ENCODE assay signal across 23 cellular contexts in genomic region chr5:62002436-62002835, GRCh38.
A peak's percentile ranks its signal among the peaks of the same experiment; 100 is the strongest.
DNase-seq lines count a peak whose midpoint lies in the region; ATAC-seq, FAIRE-seq and TF ChIP-seq lines count a peak whose summit lies in the region.
"Had no signal": no experiment of that assay in that cellular context is flagged by ENCODE, and none has a peak within 500 bp of the region (broad histone marks: within the 10 kb centered on the region; RNA-seq: fewer than 3 reads in every experiment).

No MANE protein-coding gene starts in this region.

- ATAC-seq in GM23338 = no peak
- ATAC-seq in RWPE2 (ENCODE audit: low read depth) = no peak
- no peak for ATAC-seq in activated T-cell treated with anti-CD3 and anti-CD28 coated beads, Interleukin-2, amount 50 U/mL, for 72 hours (replicated peaks in 1 of 2)
- no peak for ATAC-seq in GM21447 (IDR thresholded peaks at IDR 0.05; ENCODE audit: unreplicated experiment)
- ATAC-seq: A549, GM12878, HCT116 had no signal

- TF ChIP-seq CTCF in Calu3 (IDR thresholded peaks at IDR 0.05; ENCODE audit: unreplicated experiment) (no peak), GM23338 (conservative IDR thresholded peaks at IDR 0.05; ENCODE audit: low read depth in 2 of 2) (no peak), RWPE2 (IDR thresholded peaks at IDR 0.05; ENCODE audit: poor library complexity, severe bottlenecking) (no peak)

- H2AFZ ChIP-seq in GM23338 = peak overlapping the region; percentile 78; the same call in 1 of the 2 replicates

- H3K56ac ChIP-seq in mesendoderm (ENCODE audit: low read length) = no peak overlapping the region

- no peak overlapping the region for H2BK5ac ChIP-seq in mesendoderm (ENCODE audit: low read length)

- H3K27ac Mint-ChIP-seq in Calu3 (ENCODE audit: unreplicated experiment) (peak overlapping the region; percentile 19), GM23338 (no peak overlapping the region)
- no peak overlapping the region for H3K27ac Mint-ChIP-seq in activated T-cell treated with anti-CD3 and anti-CD28 coated beads, Interleukin-2, amount 50 U/mL, for 72 hours
- H3K27ac Mint-ChIP-seq: CD4-positive, alpha-beta memory T cell had no signal

- H3K9me3 Mint-ChIP-seq in Calu3 (ENCODE audit: low read depth, unreplicated experiment) = no peaks in the 10 kb centered on the region
- H3K9me3 Mint-ChIP-seq in GM23338 = no peaks in the 10 kb centered on the region; the same call in 2 of the 3 replicates
- H3K9me3 Mint-ChIP-seq in activated T-cell treated with anti-CD3 and anti-CD28 coated beads, Interleukin-2, amount 50 U/mL, for 72 hours = peaks cover 0 to 2% of the 10 kb centered on the region in 2 donors

- no peak overlapping the region for H3K4me2 ChIP-seq in GM23338
- H3K4me2 ChIP-seq in mesendoderm (ENCODE audit: low read length) = no peak overlapping the region
- H3K4me2 ChIP-seq: A549 had no signal

- no peak overlapping the region for H3K27ac ChIP-seq in GM23338 (ENCODE audit: low read depth)
- peak overlapping the region; percentile 67 for H3K27ac ChIP-seq in RWPE2 (ENCODE audit: poor library complexity, severe bottlenecking)
- H3K27ac ChIP-seq in mesendoderm (ENCODE audit: low read depth, low read length) = no peak overlapping the region
- H3K27ac ChIP-seq: A549 had no signal

- H4K5ac ChIP-seq in mesendoderm (ENCODE audit: low read length) = no peak overlapping the region

- H3K36me3 ChIP-seq in GM23338 (ENCODE audit: insufficient read depth) (no peaks in the 10 kb centered on the region), RWPE2 (ENCODE audit: low read depth) (no peaks in the 10 kb centered on the region), mesendoderm (ENCODE audit: control insufficient read depth, insufficient read depth, low read length) (no peaks in the 10 kb centered on the region)

- H3K27me3 Mint-ChIP-seq in Calu3 (ENCODE audit: unreplicated experiment) = peaks cover 24% of the 10 kb centered on the region
- no peaks in the 10 kb centered on the region for H3K27me3 Mint-ChIP-seq in GM23338 (ENCODE audit: insufficient read depth, low read depth, poor library complexity)
- H3K27me3 Mint-ChIP-seq in activated T-cell treated with anti-CD3 and anti-CD28 coated beads, Interleukin-2, amount 50 U/mL, for 72 hours (ENCODE audit: low read depth) = peaks cover 10% of the 10 kb centered on the region

- H3F3A ChIP-seq in GM23338 (replicated peaks; ENCODE audit: low read depth) = no peaks in the 10 kb centered on the region

- H3K4me1 ChIP-seq in GM23338 (ENCODE audit: insufficient read depth) (no peaks in the 10 kb centered on the region), RWPE2 (ENCODE audit: insufficient read depth, poor library complexity, severe bottlenecking) (peaks cover 38% of the 10 kb centered on the region), mesendoderm (ENCODE audit: control insufficient read depth, low read depth, low read length) (no peaks in the 10 kb centered on the region)
- H3K4me1 ChIP-seq: A549 had no signal

- H3K4me3 Mint-ChIP-seq in Calu3 (ENCODE audit: low read depth, unreplicated experiment) = no peak overlapping the region
- no peak overlapping the region for H3K4me3 Mint-ChIP-seq in GM23338
- no peak overlapping the region for H3K4me3 Mint-ChIP-seq in activated T-cell treated with anti-CD3 and anti-CD28 coated beads, Interleukin-2, amount 50 U/mL, for 72 hours
- H3K4me3 Mint-ChIP-seq: CD4-positive, alpha-beta memory T cell had no signal

- intact Hi-C loops in Calu3 (cut with micrococcal nuclease; ENCODE audit: unreplicated experiment) = no loop called here

- H2BK15ac ChIP-seq in mesendoderm (replicated peaks; ENCODE audit: low read depth) = no peak overlapping the region

- DNase-seq in Calu3 = no peak
- no peak for DNase-seq in GM23338 (ENCODE audit: low spot score)
- no peak for DNase-seq in RWPE2 (ENCODE audit: low spot score)
- DNase-seq in mesendoderm = peak; percentile 65
- no peak for DNase-seq in RCC 7860 (ENCODE audit: low spot score)
- DNase-seq in Ammon's horn (ENCODE audit: low spot score) = no peak
- DNase-seq in activated T-cell treated with anti-CD3 and anti-CD28 coated beads, Interleukin-2, amount 50 U/mL, for 72 hours = no peak
- DNase-seq: 8988T; ACHN; AML-193; C1 segment of cervical spinal cord; CD4-positive, alpha-beta memory T cell; COR-L47; DMS153; DND-41; GDM1; H7 had no signal

- no peaks in the 10 kb centered on the region for H3K36me3 Mint-ChIP-seq in Calu3 (ENCODE audit: insufficient read depth, unreplicated experiment)
- no peaks in the 10 kb centered on the region for H3K36me3 Mint-ChIP-seq in GM23338 (ENCODE audit: low read depth)
- H3K36me3 Mint-ChIP-seq in activated T-cell treated with anti-CD3 and anti-CD28 coated beads, Interleukin-2, amount 50 U/mL, for 72 hours (ENCODE audit: insufficient read depth in 2 of 2) = no peaks in the 10 kb centered on the region
- H3K36me3 Mint-ChIP-seq: CD4-positive, alpha-beta memory T cell had no signal

- no peak overlapping the region for H3K18ac ChIP-seq in mesendoderm (ENCODE audit: low read length)

- H3K9me3 ChIP-seq in RWPE2 (ENCODE audit: severe bottlenecking) = no peaks in the 10 kb centered on the region

- H3K4me1 Mint-ChIP-seq in Calu3 (ENCODE audit: low read depth, unreplicated experiment) (no peaks in the 10 kb centered on the region), GM23338 (no peaks in the 10 kb centered on the region)
- no peaks in the 10 kb centered on the region for H3K4me1 Mint-ChIP-seq in activated T-cell treated with anti-CD3 and anti-CD28 coated beads, Interleukin-2, amount 50 U/mL, for 72 hours (ENCODE audit: low read depth)
- H3K4me1 Mint-ChIP-seq: CD4-positive, alpha-beta memory T cell had no signal

- H3K23ac ChIP-seq in mesendoderm (ENCODE audit: low read length) = no peak overlapping the region

- H3K27me3 ChIP-seq in GM23338 (ENCODE audit: insufficient read depth) (no peaks in the 10 kb centered on the region), RWPE2 (ENCODE audit: insufficient read depth, poor library complexity, severe bottlenecking) (no peaks in the 10 kb centered on the region), mesendoderm (ENCODE audit: insufficient read depth, low read length, poor library complexity) (no peaks in the 10 kb centered on the region)

- FAIRE-seq in RCC 7860 (lab: Jason Lieb, UNC) = no peak
- FAIRE-seq: A549, GM12878, GM19239, H1 had no signal

- H4K20me1 ChIP-seq in GM23338 (replicated peaks; ENCODE audit: insufficient read depth) = no peaks in the 10 kb centered on the region

- CTCF ChIA-PET in Calu3 (lab: Charles Lee) = no interaction called here

- no CpG with 5 or more reads among the region's 2 CpGs for WGBS in mesendoderm (ENCODE audit: extremely low coverage, insufficient coverage, low lambda C conversion rate)

- no peak overlapping the region for H3K9ac ChIP-seq in mesendoderm (ENCODE audit: low read length)

- H4K8ac ChIP-seq in mesendoderm (ENCODE audit: low read depth, low read length) = no peak overlapping the region

- H3K4me3 ChIP-seq in GM23338 = no peak overlapping the region
- H3K4me3 ChIP-seq in RWPE2 (ENCODE audit: severe bottlenecking) = no peak overlapping the region
- H3K4me3 ChIP-seq in mesendoderm (ENCODE audit: low read length) = no peak overlapping the region
- H3K4me3 ChIP-seq: A549, GM12878 had no signal

- H3K4ac ChIP-seq in mesendoderm (ENCODE audit: low read depth, low read length) = no peak overlapping the region

- H3K79me2 ChIP-seq in GM23338 (replicated peaks; ENCODE audit: insufficient read depth) (no peaks in the 10 kb centered on the region), mesendoderm (ENCODE audit: control insufficient read depth, insufficient read depth, low read length) (no peaks in the 10 kb centered on the region)

- no TSS peak for BruUV-seq in Calu3 (replicated peaks; lab: Mats Ljungman, UMichigan)

- no peak overlapping the region for H2AK5ac ChIP-seq in mesendoderm (ENCODE audit: low read length)

- peaks cover 17% of the 10 kb centered on the region for H3K9me2 ChIP-seq in GM23338 (ENCODE audit: insufficient read depth)

- H3K79me1 ChIP-seq in mesendoderm (ENCODE audit: low read length) = no peaks in the 10 kb centered on the region

- H2BK120ac ChIP-seq in mesendoderm (ENCODE audit: low read depth, low read length) = no peak overlapping the region

TF ChIP-seq in GM23338, 12 proteins besides CTCF, POLR2A, EP300 and RAD21 (continues in another document):
- no peak for TF ChIP-seq POLR2AphosphoS5 (IDR thresholded peaks at IDR 0.05; ENCODE audit: low read depth)
- no peak for TF ChIP-seq ZNF331 (CRISPR knock-in tag; IDR thresholded peaks at IDR 0.05; ENCODE audit: low read depth)
- no peak for TF ChIP-seq EZH2 (IDR thresholded peaks at IDR 0.05; ENCODE audit: low read depth, unreplicated experiment)
- no peak for TF ChIP-seq ZNF114 (CRISPR knock-in tag; IDR thresholded peaks at IDR 0.05)
- TF ChIP-seq CREB1 (CRISPR knock-in tag; IDR thresholded peaks at IDR 0.05; ENCODE audit: low read depth) = no peak
